Comparison of ENCODE assay signal across 8 cellular contexts in genomic region chr10:72297968-72298773, GRCh38. TPM values are rescaled to one million over a fixed set of nuclear protein-coding genes. Genes with fewer than 3 reads are reported as not detected.
DNase-seq lines count a peak whose midpoint lies in the region; ATAC-seq, FAIRE-seq and TF ChIP-seq lines count a peak whose summit lies in the region.

No MANE protein-coding gene starts in this region.

- DNase-seq in GM12891 (ENCODE audit: insufficient read length, low spot score), result peak; percentile 85
- peak; percentile 90 to 96 (median 90) for DNase-seq in NCI-H1417 (lab: John Stamatoyannopoulos, UW)
- peak; percentile 64 to 98 (median 87) for DNase-seq in T-helper 2 cell
- peak; percentile 97 to 100 for DNase-seq in ascending aorta (ENCODE audit: low spot score in 2 of 2)
- peak; percentile 98 for DNase-seq in hepatocyte (ENCODE audit: low spot score)
- DNase-seq in renal cortical epithelial cell (ENCODE audit: low read depth), result peak; percentile 95
- no peak for DNase-seq in UCSD-AML1 (lab: John Stamatoyannopoulos, UW; ENCODE audit: unreplicated experiment)

- 16% methylated on average over 44 of the region's 44 CpGs for WGBS in hepatocyte (ENCODE audit: low lambda C conversion rate, missing lambda C conversion rate)

- H3K79me2 ChIP-seq in hepatocyte, result no peaks in the 10 kb centered on the region

- ATAC-seq in HG02759 (IDR thresholded peaks at IDR 0.05; ENCODE audit: unreplicated experiment), result peak; percentile 79

- peak overlapping the region; percentile 65 to 77 for H3K4me3 ChIP-seq in ascending aorta
- H3K4me3 ChIP-seq in hepatocyte, result peak overlapping the region; percentile 19

- peak overlapping the region; percentile 83 for H3K4me2 ChIP-seq in hepatocyte

- no peaks in the 10 kb centered on the region for H3K27me3 ChIP-seq in ascending aorta
- H3K27me3 ChIP-seq in hepatocyte, result no peaks in the 10 kb centered on the region

- TF ChIP-seq POLR2A in GM12891 (IDR thresholded peaks at IDR 0.05; ENCODE audit: low read depth, low read length), result peak; percentile 77

- H3K4me1 ChIP-seq in ascending aorta (peaks cover 0 to 12% of the 10 kb centered on the region in 2 donors), hepatocyte (ENCODE audit: insufficient read depth) (peaks cover 12% of the 10 kb centered on the region)

- peak; percentile 87 for FAIRE-seq in GM12891 (lab: Jason Lieb, UNC)

- no peaks in the 10 kb centered on the region for H3K9me3 ChIP-seq in ascending aorta
- H3K9me3 ChIP-seq in hepatocyte (ENCODE audit: low read depth), result no peaks in the 10 kb centered on the region

- H3K9me2 ChIP-seq in hepatocyte (replicated peaks; ENCODE audit: insufficient read depth), result no peaks in the 10 kb centered on the region

- H2AFZ ChIP-seq in hepatocyte, result peak overlapping the region; percentile 43

- no peak for TF ChIP-seq CTCF in ascending aorta (IDR thresholded peaks at IDR 0.05)
- no peak for TF ChIP-seq CTCF in hepatocyte (IDR thresholded peaks at IDR 0.05; ENCODE audit: poor library complexity)

- H4K20me1 ChIP-seq in hepatocyte (ENCODE audit: insufficient read depth, poor library complexity, severe bottlenecking), result no peaks in the 10 kb centered on the region

- H3K36me3 ChIP-seq in ascending aorta (no peaks in the 10 kb centered on the region), hepatocyte (replicated peaks; ENCODE audit: insufficient read depth, low read depth) (no peaks in the 10 kb centered on the region)

- intact Hi-C loops in ascending aorta (cut with DNase I), result loop anchor here (1.0 to 2.0 kb wide), 4 partner anchors 21 to 82 kb away; partner anchors contain the start of genes ANAPC16, ASCC1 and DDIT4

- H3K27ac ChIP-seq in ascending aorta (peak overlapping the region; percentile 89 to 92), hepatocyte (peak overlapping the region; percentile 78)

TF ChIP-seq in GM12891, 5 proteins besides CTCF, POLR2A, EP300 and RAD21:
- TF ChIP-seq SPI1 (IDR thresholded peaks at IDR 0.05; ENCODE audit: low read depth, low read length) (no peak), POU2F2 (IDR thresholded peaks at IDR 0.05; ENCODE audit: low read depth, low read length) (peak; percentile 78; the same call in 1 of the 2 replicates), TAF1 (IDR thresholded peaks at IDR 0.05; ENCODE audit: low read depth, low read length) (peak; percentile 85), PAX5 (IDR thresholded peaks at IDR 0.05; ENCODE audit: insufficient read depth, low read length, severe bottlenecking) (peak; percentile 93), POLR2AphosphoS5 (IDR thresholded peaks at IDR 0.05; ENCODE audit: low read depth, low read length) (peak; percentile 40)

RNA-seq across cellular contexts. Expression of gene DDIT4, which starts 24.4 kb away (rescaled TPM):
- 93.2 TPM for polyA plus RNA-seq in GM12891 (2012; ENCODE audit: low read depth, missing spikeins)
- 394 TPM for total RNA-seq in ascending aorta
- total RNA-seq in hepatocyte, result 162 and 165 TPM in 2 replicates
- polyA plus RNA-seq in hepatocyte, result 189 and 235 TPM in 2 replicates
- total RNA-seq in renal cortical epithelial cell, result 246 and 704 TPM in 2 replicates

RNA-seq across cellular contexts. Expression of gene DNAJB12, which starts 56.5 kb away (rescaled TPM):
- 13.7 TPM for polyA plus RNA-seq in GM12891 (2012; ENCODE audit: low read depth, missing spikeins)
- total RNA-seq in ascending aorta (46.1 TPM), hepatocyte (31.0 and 33.5 TPM in 2 replicates), renal cortical epithelial cell (24.8 and 33.8 TPM in 2 replicates)
- 40.3 and 41.5 TPM in 2 replicates for polyA plus RNA-seq in hepatocyte
